Comparison of ENCODE assay signal across 8 cellular contexts in genomic region chr12:49741882-49742620, GRCh38. TPM values are rescaled to one million over a fixed set of nuclear protein-coding genes. Genes with fewer than 3 reads are reported as not detected.
DNase-seq lines count a peak whose midpoint lies in the region; ATAC-seq and TF ChIP-seq lines count a peak whose summit lies in the region.

No MANE protein-coding gene starts in this region.

- no peaks in the 10 kb centered on the region for H3K9me3 Mint-ChIP-seq in CD4-positive, CD25-positive, alpha-beta regulatory T cell
- no peaks in the 10 kb centered on the region for H3K9me3 Mint-ChIP-seq in natural killer cell treated with Interleukin-12 subunit alpha and Interleukin-12 subunit beta and Interleukin-15 and Interleukin-18, amount 100 ng/mL, for 72 hours

- peak; percentile 84 to 92 (median 86) for DNase-seq in CD4-positive, CD25-positive, alpha-beta regulatory T cell
- DNase-seq in Peyer's patch (peak; percentile 79 to 96 (median 92)), activated T-helper 1 cell treated with Interleukin-2 at 50 U/mL for 16 hours (ENCODE audit: low read depth) (peak; percentile 80), fibroblast of gingiva (ENCODE audit: low read depth) (peak; percentile 85)
- peak; percentile 94 for DNase-seq in natural killer cell treated with Interleukin-12 subunit alpha and Interleukin-12 subunit beta and Interleukin-15 and Interleukin-18, amount 100 ng/mL, for 72 hours (ENCODE audit: low spot score)
- peak; percentile 89 for DNase-seq in stimulated activated naive CD4-positive, alpha-beta T cell treated with Interleukin-2 at 50 U/mL for 16 hours (lab: John Stamatoyannopoulos, UW)

- H3K36me3 ChIP-seq in CD4-positive, CD25-positive, alpha-beta regulatory T cell (ENCODE audit: control insufficient read depth, insufficient read depth, low read length) = peaks cover 7% of the 10 kb centered on the region
- H3K36me3 ChIP-seq in Peyer's patch = no peaks in the 10 kb centered on the region

- H3K4me3 Mint-ChIP-seq in CD4-positive, CD25-positive, alpha-beta regulatory T cell = peak overlapping the region; percentile 91 to 97 (median 96)
- H3K4me3 Mint-ChIP-seq in natural killer cell treated with Interleukin-12 subunit alpha and Interleukin-12 subunit beta and Interleukin-15 and Interleukin-18, amount 100 ng/mL, for 72 hours = peak overlapping the region; percentile 94

- peak; percentile 56 to 58 for ATAC-seq in CD4-positive, CD25-positive, alpha-beta regulatory T cell (ENCODE audit: low read depth in 2 of 2)
- ATAC-seq in GM19452 (IDR thresholded peaks at IDR 0.05; ENCODE audit: unreplicated experiment) (peak; percentile 52), HG03571 (IDR thresholded peaks at IDR 0.05; ENCODE audit: unreplicated experiment) (peak; percentile 69)
- ATAC-seq in natural killer cell treated with Interleukin-12 subunit alpha and Interleukin-12 subunit beta and Interleukin-15 and Interleukin-18, amount 100 ng/mL, for 72 hours = peak; percentile 86 to 87

- peaks cover 11% of the 10 kb centered on the region for H3K27me3 Mint-ChIP-seq in CD4-positive, CD25-positive, alpha-beta regulatory T cell
- H3K27me3 Mint-ChIP-seq in natural killer cell treated with Interleukin-12 subunit alpha and Interleukin-12 subunit beta and Interleukin-15 and Interleukin-18, amount 100 ng/mL, for 72 hours = peaks cover 0 to 4% of the 10 kb centered on the region in 2 donors

- TF ChIP-seq CTCF in Peyer's patch (IDR thresholded peaks at IDR 0.05) = no peak

- no peaks in the 10 kb centered on the region for H3K27me3 ChIP-seq in CD4-positive, CD25-positive, alpha-beta regulatory T cell (ENCODE audit: control insufficient read depth, insufficient read depth, low read length)
- no peaks in the 10 kb centered on the region for H3K27me3 ChIP-seq in Peyer's patch

- TF ChIP-seq POLR2A in Peyer's patch (IDR thresholded peaks at IDR 0.05) = peak in 1 of 2 donors; percentile 27

- no peaks in the 10 kb centered on the region for H3K9me3 ChIP-seq in CD4-positive, CD25-positive, alpha-beta regulatory T cell (ENCODE audit: control insufficient read depth in 2 of 2, low read length in 2 of 2)
- no peaks in the 10 kb centered on the region for H3K9me3 ChIP-seq in Peyer's patch

- peaks cover 48% of the 10 kb centered on the region for H3K4me1 ChIP-seq in CD4-positive, CD25-positive, alpha-beta regulatory T cell (ENCODE audit: control insufficient read depth, insufficient read depth, low read length, poor library complexity, severe bottlenecking)
- H3K4me1 ChIP-seq in Peyer's patch = peaks cover 0 to 46% (median 13%) of the 10 kb centered on the region in 4 donors

- H3K4me3 ChIP-seq in CD4-positive, CD25-positive, alpha-beta regulatory T cell (ENCODE audit: low read depth, low read length) = peak overlapping the region; percentile 95
- H3K4me3 ChIP-seq in Peyer's patch = peak overlapping the region; percentile 64 to 76 (median 70)

- H3K27ac Mint-ChIP-seq in CD4-positive, CD25-positive, alpha-beta regulatory T cell = peak overlapping the region; percentile 97 to 100 (median 99)
- peak overlapping the region; percentile 92 to 94 for H3K27ac Mint-ChIP-seq in natural killer cell treated with Interleukin-12 subunit alpha and Interleukin-12 subunit beta and Interleukin-15 and Interleukin-18, amount 100 ng/mL, for 72 hours

- peaks cover 15 to 60% (median 39%) of the 10 kb centered on the region in 4 donors for H3K4me1 Mint-ChIP-seq in CD4-positive, CD25-positive, alpha-beta regulatory T cell
- peaks cover 40 to 45% of the 10 kb centered on the region in 2 donors for H3K4me1 Mint-ChIP-seq in natural killer cell treated with Interleukin-12 subunit alpha and Interleukin-12 subunit beta and Interleukin-15 and Interleukin-18, amount 100 ng/mL, for 72 hours (ENCODE audit: low read depth in 2 of 2)

- H3K36me3 Mint-ChIP-seq in CD4-positive, CD25-positive, alpha-beta regulatory T cell = peaks cover 29% of the 10 kb centered on the region
- H3K36me3 Mint-ChIP-seq in natural killer cell treated with Interleukin-12 subunit alpha and Interleukin-12 subunit beta and Interleukin-15 and Interleukin-18, amount 100 ng/mL, for 72 hours = peaks cover 15% of the 10 kb centered on the region

- H3K27ac ChIP-seq in CD4-positive, CD25-positive, alpha-beta regulatory T cell (ENCODE audit: insufficient read depth, low read length, poor library complexity, severe bottlenecking) = peak overlapping the region; percentile 99
- peak overlapping the region; percentile 92 to 99 (median 95) for H3K27ac ChIP-seq in Peyer's patch

RNA-seq across cellular contexts. Expression of gene TMBIM6, which starts 0.7 kb away (rescaled TPM):
- 376 TPM for total RNA-seq in CD4-positive, CD25-positive, alpha-beta regulatory T cell
- 1,000 to 10,000 TPM; 1,002 to 1,224 (median 1,189) TPM for polyA plus RNA-seq in CD4-positive, CD25-positive, alpha-beta regulatory T cell
- total RNA-seq in Peyer's patch = 1,000 to 10,000 TPM in 1 of 4 donors, 100 to 1,000 TPM in 3; 104 to 1,479 (median 689) TPM
- total RNA-seq in natural killer cell treated with Interleukin-12 subunit alpha and Interleukin-12 subunit beta and Interleukin-15 and Interleukin-18, amount 100 ng/mL, for 72 hours = 100 to 1,000 TPM; 357 to 452 TPM

RNA-seq across cellular contexts. Expression of gene FMNL3, which starts 34.8 kb away (rescaled TPM):
- 21.4 TPM for total RNA-seq in CD4-positive, CD25-positive, alpha-beta regulatory T cell
- 1 to 10 TPM; 3.8 to 9.0 (median 5.0) TPM for polyA plus RNA-seq in CD4-positive, CD25-positive, alpha-beta regulatory T cell
- 10 to 100 TPM in 2 of 4 donors, 1 to 10 TPM in 2; 2.1 to 40.4 (median 8.2) TPM for total RNA-seq in Peyer's patch
- total RNA-seq in natural killer cell treated with Interleukin-12 subunit alpha and Interleukin-12 subunit beta and Interleukin-15 and Interleukin-18, amount 100 ng/mL, for 72 hours = 100 to 1,000 TPM in 1 of 2 donors, 10 to 100 TPM in 1; 86.9 to 123 TPM

Comparison
In these comparisons a context has a peak if more than half of its experiments do, and no peak if none do; other contexts are left out.
1. Peak in every context shown above with its lines: DNase-seq, ATAC-seq, H3K4me3 ChIP-seq and H3K27ac ChIP-seq.